Comparison of ENCODE assay signal across 8 cellular contexts in genomic region chr3:42025388-42026138, GRCh38.
DNase-seq lines count a peak whose midpoint lies in the region; ATAC-seq and TF ChIP-seq lines count a peak whose summit lies in the region.

No MANE protein-coding gene starts in this region.

- DNase-seq in activated naive CD4-positive, alpha-beta T cell treated with anti-CD3 and anti-CD28 coated beads for 36 hours = peak; percentile 27
- DNase-seq in activated naive CD4-positive, alpha-beta T cell treated with anti-CD3 and anti-CD28 coated beads, Interleukin-2, amount 10 ng/mL, durations not matched to agents 7 days and 5 days = no peak
- peak; percentile 87 for DNase-seq in NCI-H446 treated with DMSO at 0.1 percent for 48 hours (lab: John Stamatoyannopoulos, UW)
- DNase-seq in adipocyte (ENCODE audit: low read depth) = peak; percentile 92
- peak; percentile 94 for DNase-seq in cardiac septum (ENCODE audit: low spot score)
- peak; percentile 87 for DNase-seq in osteoblast (ENCODE audit: insufficient read length, low spot score, missing footprints)
- DNase-seq in effector memory CD8-positive, alpha-beta T cell = no peak

- peaks cover 51% of the 10 kb centered on the region for H3K4me1 Mint-ChIP-seq in activated naive CD4-positive, alpha-beta T cell treated with anti-CD3 and anti-CD28 coated beads for 36 hours (ENCODE audit: low read depth)
- peaks cover 31% of the 10 kb centered on the region for H3K4me1 Mint-ChIP-seq in activated naive CD4-positive, alpha-beta T cell treated with anti-CD3 and anti-CD28 coated beads, Interleukin-2, amount 10 ng/mL, durations not matched to agents 7 days and 5 days
- H3K4me1 Mint-ChIP-seq in effector memory CD8-positive, alpha-beta T cell (ENCODE audit: low read depth in 2 of 2) = peaks cover 31 to 40% of the 10 kb centered on the region in 2 donors

- H3K4me2 ChIP-seq in osteoblast (ENCODE audit: insufficient read depth, low read length) = peak overlapping the region; percentile 75

- no peak overlapping the region for H3K27ac Mint-ChIP-seq in activated naive CD4-positive, alpha-beta T cell treated with anti-CD3 and anti-CD28 coated beads for 36 hours
- no peak overlapping the region for H3K27ac Mint-ChIP-seq in activated naive CD4-positive, alpha-beta T cell treated with anti-CD3 and anti-CD28 coated beads, Interleukin-2, amount 10 ng/mL, durations not matched to agents 7 days and 5 days
- no peak overlapping the region for H3K27ac Mint-ChIP-seq in effector memory CD8-positive, alpha-beta T cell

- H3K9ac ChIP-seq in adipocyte (ENCODE audit: low read length) = peak overlapping the region; percentile 75

- no peak overlapping the region for H2AFZ ChIP-seq in osteoblast (ENCODE audit: low read length)

- CTCF ChIA-PET in activated naive CD4-positive, alpha-beta T cell treated with anti-CD3 and anti-CD28 coated beads for 36 hours (lab: Charles Lee) = interaction anchor here (1.1 to 1.5 kb wide), 2 partner anchors 13 to 74 kb away, joined by 3 to 4 read pairs; no protein-coding TSS in a partner anchor
- CTCF ChIA-PET in activated naive CD4-positive, alpha-beta T cell treated with anti-CD3 and anti-CD28 coated beads, Interleukin-2, amount 10 ng/mL, durations not matched to agents 7 days and 5 days (lab: Charles Lee) = interaction anchor here (0.6 to 1.3 kb wide), 3 partner anchors 11 to 1488 kb away, joined by 3 to 4 read pairs (median 3); no protein-coding TSS in a partner anchor

- H3K36me3 Mint-ChIP-seq in activated naive CD4-positive, alpha-beta T cell treated with anti-CD3 and anti-CD28 coated beads for 36 hours (ENCODE audit: low read depth) = no peaks in the 10 kb centered on the region
- H3K36me3 Mint-ChIP-seq in activated naive CD4-positive, alpha-beta T cell treated with anti-CD3 and anti-CD28 coated beads, Interleukin-2, amount 10 ng/mL, durations not matched to agents 7 days and 5 days = peaks cover 4% of the 10 kb centered on the region
- peaks cover 4% of the 10 kb centered on the region for H3K36me3 Mint-ChIP-seq in effector memory CD8-positive, alpha-beta T cell (ENCODE audit: insufficient read depth)

- peaks cover 81% of the 10 kb centered on the region for H3K79me2 ChIP-seq in osteoblast (ENCODE audit: insufficient read depth, low read length)

- H3K4me1 ChIP-seq in adipocyte (ENCODE audit: control insufficient read depth, insufficient read depth, low read length) (peaks cover 47% of the 10 kb centered on the region), osteoblast (ENCODE audit: insufficient read depth, low read length) (peaks cover 46% of the 10 kb centered on the region)

- no peaks in the 10 kb centered on the region for H3K27me3 Mint-ChIP-seq in activated naive CD4-positive, alpha-beta T cell treated with anti-CD3 and anti-CD28 coated beads for 36 hours (ENCODE audit: low read depth)
- H3K27me3 Mint-ChIP-seq in activated naive CD4-positive, alpha-beta T cell treated with anti-CD3 and anti-CD28 coated beads, Interleukin-2, amount 10 ng/mL, durations not matched to agents 7 days and 5 days = no peaks in the 10 kb centered on the region
- no peaks in the 10 kb centered on the region for H3K27me3 Mint-ChIP-seq in effector memory CD8-positive, alpha-beta T cell

- H3K4me3 Mint-ChIP-seq in activated naive CD4-positive, alpha-beta T cell treated with anti-CD3 and anti-CD28 coated beads for 36 hours = peak overlapping the region; percentile 14
- no peak overlapping the region for H3K4me3 Mint-ChIP-seq in activated naive CD4-positive, alpha-beta T cell treated with anti-CD3 and anti-CD28 coated beads, Interleukin-2, amount 10 ng/mL, durations not matched to agents 7 days and 5 days
- H3K4me3 Mint-ChIP-seq in effector memory CD8-positive, alpha-beta T cell = no peak overlapping the region

- intact Hi-C loops in activated naive CD4-positive, alpha-beta T cell treated with anti-CD3 and anti-CD28 coated beads for 36 hours (cut with micrococcal nuclease) = no loop called here
- intact Hi-C loops in cardiac septum (cut with DNase I) = loop anchor here (1.0 kb wide), 1 partner anchor 36 kb away; no protein-coding TSS in a partner anchor

- H3K27me3 ChIP-seq in adipocyte (replicated peaks; ENCODE audit: control insufficient read depth, insufficient read depth, low read length) (no peaks in the 10 kb centered on the region), osteoblast (ENCODE audit: insufficient read depth, low read length) (no peaks in the 10 kb centered on the region)

- H3K4me3 ChIP-seq in adipocyte (ENCODE audit: low read length) (peak overlapping the region; percentile 76), osteoblast (ENCODE audit: insufficient read depth, low read length) (peak overlapping the region; percentile 35)

- H3K36me3 ChIP-seq in adipocyte (ENCODE audit: control insufficient read depth, insufficient read depth, low read length, severe bottlenecking) (no peaks in the 10 kb centered on the region), osteoblast (ENCODE audit: insufficient read depth, low read length) (no peaks in the 10 kb centered on the region)

- H3K9me3 Mint-ChIP-seq in activated naive CD4-positive, alpha-beta T cell treated with anti-CD3 and anti-CD28 coated beads for 36 hours = no peaks in the 10 kb centered on the region
- H3K9me3 Mint-ChIP-seq in activated naive CD4-positive, alpha-beta T cell treated with anti-CD3 and anti-CD28 coated beads, Interleukin-2, amount 10 ng/mL, durations not matched to agents 7 days and 5 days = no peaks in the 10 kb centered on the region
- no peaks in the 10 kb centered on the region for H3K9me3 Mint-ChIP-seq in effector memory CD8-positive, alpha-beta T cell

- peak overlapping the region; percentile 88 for H3K27ac ChIP-seq in osteoblast (ENCODE audit: low read depth, low read length)

- H3K9me3 ChIP-seq in adipocyte (ENCODE audit: control insufficient read depth, low read length) = no peaks in the 10 kb centered on the region
- H3K9me3 ChIP-seq in osteoblast (ENCODE audit: low read depth, low read length) = no peaks in the 10 kb centered on the region

- peak; percentile 56 for ATAC-seq in HG03103 (IDR thresholded peaks at IDR 0.05; ENCODE audit: low read depth, unreplicated experiment)
- ATAC-seq in effector memory CD8-positive, alpha-beta T cell (replicated peaks) = no peak

- peaks cover 3% of the 10 kb centered on the region for H4K20me1 ChIP-seq in osteoblast (ENCODE audit: insufficient read depth, low read length)

- TF ChIP-seq CTCF in osteoblast (IDR thresholded peaks at IDR 0.05; ENCODE audit: extremely low read depth, low read depth, low read length) = no peak

Comparison
In these comparisons a context has a peak if more than half of its experiments do, and no peak if none do; other contexts are left out.
1. DNase-seq: peak in activated naive CD4-positive, alpha-beta T cell treated with anti-CD3 and anti-CD28 coated beads for 36 hours (single experiment), NCI-H446 treated with DMSO at 0.1 percent for 48 hours (single experiment), adipocyte (single experiment), cardiac septum (single experiment) and osteoblast (single experiment); none in activated naive CD4-positive, alpha-beta T cell treated with anti-CD3 and anti-CD28 coated beads, Interleukin-2, amount 10 ng/mL, durations not matched to agents 7 days and 5 days (single experiment) and effector memory CD8-positive, alpha-beta T cell (0 of 3).